In the genomic region with DNA sequence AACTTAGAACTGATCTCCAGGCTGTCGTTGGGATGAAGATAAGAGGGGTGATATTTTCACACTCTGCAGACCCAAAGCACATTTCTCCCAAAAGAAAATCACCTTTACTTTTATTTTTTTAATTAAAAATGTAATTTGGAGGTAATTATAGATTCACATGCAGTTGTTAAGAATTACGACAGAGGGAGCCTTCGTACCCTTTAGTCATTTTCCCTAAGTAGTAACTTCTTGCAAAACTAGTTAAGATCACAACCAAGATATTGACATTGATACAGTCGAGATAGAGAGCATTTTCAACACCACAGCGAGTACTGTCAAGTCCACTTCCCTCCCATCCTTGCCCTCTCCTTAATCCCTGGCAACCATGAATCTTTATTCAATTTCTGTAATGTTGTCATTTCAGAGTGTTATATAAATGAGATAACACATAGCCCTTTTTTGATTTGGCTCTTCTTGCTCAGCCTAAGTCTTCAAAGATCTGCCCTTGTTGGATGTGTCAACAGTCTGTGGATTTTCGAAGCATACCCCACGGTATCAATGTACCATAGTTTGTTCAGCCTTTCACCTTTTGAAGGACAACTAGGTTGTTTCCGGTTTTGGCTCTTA, we compare ENCODE assay signal across 1 cellular context.
TF ChIP-seq lines count a peak whose summit lies in the region.

No MANE protein-coding gene starts in this region.

TF ChIP-seq in H1, 55 proteins besides CTCF, POLR2A, EP300 and RAD21:
- TF ChIP-seq HDAC6 (IDR thresholded peaks at IDR 0.05; ENCODE audit: low read depth, low read length) (no peak), BACH1 (IDR thresholded peaks at IDR 0.05; ENCODE audit: low read length) (no peak), TAF1 (IDR thresholded peaks at IDR 0.05; ENCODE audit: low read depth, low read length) (no peak), SIRT6 (IDR thresholded peaks at IDR 0.05; ENCODE audit: low read length) (no peak), CHD2 (IDR thresholded peaks at IDR 0.05; ENCODE audit: low read length) (no peak), BCL11A (IDR thresholded peaks at IDR 0.05; ENCODE audit: low read depth in 2 of 2, low read length in 2 of 2) (no peak), KDM1A (IDR thresholded peaks at IDR 0.05; ENCODE audit: borderline replicate concordance, low read length) (no peak), JUND (IDR thresholded peaks at IDR 0.05; ENCODE audit: low read length) (no peak), SP2 (IDR thresholded peaks at IDR 0.05; ENCODE audit: low read length) (no peak), EGR1 (IDR thresholded peaks at IDR 0.05; ENCODE audit: borderline replicate concordance, low read depth, low read length) (no peak), KDM5A (IDR thresholded peaks at IDR 0.05; ENCODE audit: low read length) (no peak), SIX5 (IDR thresholded peaks at IDR 0.05; ENCODE audit: low read depth, low read length) (no peak), RBBP5 (IDR thresholded peaks at IDR 0.05; ENCODE audit: borderline replicate concordance, low read depth, low read length) (no peak), CREB1 (IDR thresholded peaks at IDR 0.05) (no peak), SRF (IDR thresholded peaks at IDR 0.05; ENCODE audit: low read depth, low read length) (no peak), RNF2 (IDR thresholded peaks at IDR 0.05; ENCODE audit: borderline replicate concordance, low read depth, low read length, missing control alignments, poor library complexity, severe bottlenecking) (no peak)
- TF ChIP-seq, protein P1, sequence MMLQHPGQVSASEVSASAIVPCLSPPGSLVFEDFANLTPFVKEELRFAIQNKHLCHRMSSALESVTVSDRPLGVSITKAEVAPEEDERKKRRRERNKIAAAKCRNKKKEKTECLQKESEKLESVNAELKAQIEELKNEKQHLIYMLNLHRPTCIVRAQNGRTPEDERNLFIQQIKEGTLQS (IDR thresholded peaks at IDR 0.05; ENCODE audit: insufficient read depth, low read depth, low read length) = no peak
